In the genomic region with DNA sequence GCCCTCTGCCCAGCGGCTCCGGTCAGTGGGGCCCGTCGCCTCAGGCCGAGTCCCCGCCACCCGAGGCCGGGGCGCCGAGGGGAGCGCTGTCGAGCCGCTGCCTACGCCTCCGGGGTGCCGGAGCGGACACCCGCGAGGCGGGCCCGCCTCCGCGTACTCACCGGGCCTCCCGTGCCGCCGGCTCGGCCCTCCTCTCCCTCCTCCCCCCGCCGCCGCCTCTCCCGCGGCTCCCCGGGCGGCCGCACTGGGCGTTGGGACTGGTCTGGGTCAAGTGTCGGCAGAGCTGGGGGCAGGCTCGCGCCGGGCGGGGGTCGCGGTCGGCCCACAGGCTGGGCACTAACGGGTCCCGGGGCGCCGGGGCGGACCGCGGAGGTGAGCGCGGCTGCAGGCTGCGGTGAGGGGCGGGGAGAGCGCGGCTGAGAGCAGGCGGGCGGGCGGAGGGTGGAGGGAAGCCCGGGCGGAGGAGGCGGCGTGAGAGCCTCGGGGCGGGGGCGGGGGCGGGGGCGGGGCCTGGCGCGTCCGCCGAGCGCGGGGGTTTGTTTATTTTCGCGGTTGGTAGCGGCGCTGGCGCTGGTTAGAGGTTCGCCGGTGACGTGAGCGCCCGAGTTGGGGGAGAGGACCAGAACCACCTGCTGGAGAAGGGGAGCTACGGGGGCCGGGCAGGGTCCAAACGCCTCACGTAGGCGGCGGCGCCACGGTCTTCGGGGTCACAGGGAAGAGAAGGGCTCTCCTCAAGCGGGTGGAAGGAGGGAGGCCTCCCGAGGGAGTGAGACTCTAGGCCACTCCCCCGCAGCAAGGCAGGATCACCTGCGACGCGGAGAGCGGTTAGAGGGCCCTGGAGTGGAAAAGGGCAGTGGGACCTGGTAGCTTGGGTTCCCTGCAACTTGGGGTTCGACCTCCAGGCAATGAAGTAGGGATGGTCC, we compare ENCODE assay signal across 1 cellular context.
TF ChIP-seq lines count a peak whose summit lies in the region.

Gene GKAP1 (minus strand): TSS at position 414 of the 923 bp plus-strand sequence. CDS start 11,252 bp downstream, outside the sequence.

TF ChIP-seq in K562, 482 proteins besides CTCF, POLR2A, EP300 and RAD21 (continued from another document):
- TF ChIP-seq, protein P1, sequence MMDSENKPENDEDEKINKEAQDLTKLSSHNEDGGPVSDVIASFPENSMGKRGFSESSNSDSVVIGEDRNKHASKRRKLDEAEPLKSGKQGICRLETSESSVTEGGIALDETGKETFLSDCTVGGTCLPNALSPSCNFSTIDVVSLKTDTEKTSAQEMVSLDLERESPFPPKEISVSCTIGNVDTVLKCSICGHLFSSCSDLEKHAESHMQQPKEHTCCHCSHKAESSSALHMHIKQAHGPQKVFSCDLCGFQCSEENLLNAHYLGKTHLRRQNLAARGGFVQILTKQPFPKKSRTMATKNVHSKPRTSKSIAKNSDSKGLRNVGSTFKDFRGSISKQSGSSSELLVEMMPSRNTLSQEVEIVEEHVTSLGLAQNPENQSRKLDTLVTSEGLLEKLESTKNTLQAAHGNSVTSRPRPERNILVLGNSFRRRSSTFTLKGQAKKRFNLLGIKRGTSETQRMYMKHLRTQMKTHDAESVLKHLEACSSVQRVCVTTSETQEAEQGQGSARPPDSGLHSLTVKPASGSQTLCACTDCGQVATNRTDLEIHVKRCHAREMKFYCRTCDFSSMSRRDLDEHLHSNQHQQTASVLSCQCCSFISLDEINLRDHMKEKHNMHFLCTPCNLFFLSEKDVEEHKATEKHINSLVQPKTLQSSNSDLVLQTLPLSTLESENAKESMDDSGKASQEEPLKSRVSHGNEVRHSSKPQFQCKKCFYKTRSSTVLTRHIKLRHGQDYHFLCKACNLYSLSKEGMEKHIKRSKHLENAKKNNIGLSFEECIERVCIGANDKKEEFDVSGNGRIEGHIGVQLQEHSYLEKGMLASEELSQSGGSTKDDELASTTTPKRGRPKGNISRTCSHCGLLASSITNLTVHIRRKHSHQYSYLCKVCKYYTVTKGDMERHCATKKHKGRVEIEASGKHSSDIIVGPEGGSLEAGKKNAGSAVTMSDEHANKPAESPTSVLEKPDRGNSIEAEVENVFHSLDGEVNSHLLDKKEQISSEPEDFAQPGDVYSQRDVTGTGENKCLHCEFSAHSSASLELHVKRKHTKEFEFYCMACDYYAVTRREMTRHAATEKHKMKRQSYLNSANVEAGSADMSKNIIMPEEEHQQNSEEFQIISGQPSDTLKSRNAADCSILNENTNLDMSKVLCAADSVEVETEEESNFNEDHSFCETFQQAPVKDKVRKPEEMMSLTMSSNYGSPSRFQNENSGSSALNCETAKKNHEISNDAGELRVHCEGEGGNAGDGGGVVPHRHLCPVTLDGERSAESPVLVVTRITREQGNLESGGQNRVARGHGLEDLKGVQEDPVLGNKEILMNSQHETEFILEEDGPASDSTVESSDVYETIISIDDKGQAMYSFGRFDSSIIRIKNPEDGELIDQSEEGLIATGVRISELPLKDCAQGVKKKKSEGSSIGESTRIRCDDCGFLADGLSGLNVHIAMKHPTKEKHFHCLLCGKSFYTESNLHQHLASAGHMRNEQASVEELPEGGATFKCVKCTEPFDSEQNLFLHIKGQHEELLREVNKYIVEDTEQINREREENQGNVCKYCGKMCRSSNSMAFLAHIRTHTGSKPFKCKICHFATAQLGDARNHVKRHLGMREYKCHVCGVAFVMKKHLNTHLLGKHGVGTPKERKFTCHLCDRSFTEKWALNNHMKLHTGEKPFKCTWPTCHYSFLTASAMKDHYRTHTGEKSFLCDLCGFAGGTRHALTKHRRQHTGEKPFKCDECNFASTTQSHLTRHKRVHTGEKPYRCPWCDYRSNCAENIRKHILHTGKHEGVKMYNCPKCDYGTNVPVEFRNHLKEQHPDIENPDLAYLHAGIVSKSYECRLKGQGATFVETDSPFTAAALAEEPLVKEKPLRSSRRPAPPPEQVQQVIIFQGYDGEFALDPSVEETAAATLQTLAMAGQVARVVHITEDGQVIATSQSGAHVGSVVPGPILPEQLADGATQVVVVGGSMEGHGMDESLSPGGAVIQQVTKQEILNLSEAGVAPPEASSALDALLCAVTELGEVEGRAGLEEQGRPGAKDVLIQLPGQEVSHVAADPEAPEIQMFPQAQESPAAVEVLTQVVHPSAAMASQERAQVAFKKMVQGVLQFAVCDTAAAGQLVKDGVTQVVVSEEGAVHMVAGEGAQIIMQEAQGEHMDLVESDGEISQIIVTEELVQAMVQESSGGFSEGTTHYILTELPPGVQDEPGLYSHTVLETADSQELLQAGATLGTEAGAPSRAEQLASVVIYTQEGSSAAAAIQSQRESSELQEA (IDR thresholded peaks at IDR 0.05; ENCODE audit: low read depth) = peak; percentile 84
- peak in 1 of 2 experiments; percentile 38; a peak in 1 of 4 replicates for TF ChIP-seq MAZ (CRISPR knock-in tag; conservative IDR thresholded peaks at IDR 0.05 in 1 of 2, IDR thresholded peaks at IDR 0.05 in 1 of 2)
- TF ChIP-seq, protein P2, sequence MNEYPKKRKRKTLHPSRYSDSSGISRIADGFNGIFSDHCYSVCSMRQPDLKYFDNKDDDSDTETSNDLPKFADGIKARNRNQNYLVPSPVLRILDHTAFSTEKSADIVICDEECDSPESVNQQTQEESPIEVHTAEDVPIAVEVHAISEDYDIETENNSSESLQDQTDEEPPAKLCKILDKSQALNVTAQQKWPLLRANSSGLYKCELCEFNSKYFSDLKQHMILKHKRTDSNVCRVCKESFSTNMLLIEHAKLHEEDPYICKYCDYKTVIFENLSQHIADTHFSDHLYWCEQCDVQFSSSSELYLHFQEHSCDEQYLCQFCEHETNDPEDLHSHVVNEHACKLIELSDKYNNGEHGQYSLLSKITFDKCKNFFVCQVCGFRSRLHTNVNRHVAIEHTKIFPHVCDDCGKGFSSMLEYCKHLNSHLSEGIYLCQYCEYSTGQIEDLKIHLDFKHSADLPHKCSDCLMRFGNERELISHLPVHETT (CRISPR knock-in tag; conservative IDR thresholded peaks at IDR 0.05 in 1 of 2, IDR thresholded peaks at IDR 0.05 in 1 of 2) = peak in 1 of 2 experiments; percentile 93; a peak in 2 of 4 replicates
- TF ChIP-seq, protein P3, sequence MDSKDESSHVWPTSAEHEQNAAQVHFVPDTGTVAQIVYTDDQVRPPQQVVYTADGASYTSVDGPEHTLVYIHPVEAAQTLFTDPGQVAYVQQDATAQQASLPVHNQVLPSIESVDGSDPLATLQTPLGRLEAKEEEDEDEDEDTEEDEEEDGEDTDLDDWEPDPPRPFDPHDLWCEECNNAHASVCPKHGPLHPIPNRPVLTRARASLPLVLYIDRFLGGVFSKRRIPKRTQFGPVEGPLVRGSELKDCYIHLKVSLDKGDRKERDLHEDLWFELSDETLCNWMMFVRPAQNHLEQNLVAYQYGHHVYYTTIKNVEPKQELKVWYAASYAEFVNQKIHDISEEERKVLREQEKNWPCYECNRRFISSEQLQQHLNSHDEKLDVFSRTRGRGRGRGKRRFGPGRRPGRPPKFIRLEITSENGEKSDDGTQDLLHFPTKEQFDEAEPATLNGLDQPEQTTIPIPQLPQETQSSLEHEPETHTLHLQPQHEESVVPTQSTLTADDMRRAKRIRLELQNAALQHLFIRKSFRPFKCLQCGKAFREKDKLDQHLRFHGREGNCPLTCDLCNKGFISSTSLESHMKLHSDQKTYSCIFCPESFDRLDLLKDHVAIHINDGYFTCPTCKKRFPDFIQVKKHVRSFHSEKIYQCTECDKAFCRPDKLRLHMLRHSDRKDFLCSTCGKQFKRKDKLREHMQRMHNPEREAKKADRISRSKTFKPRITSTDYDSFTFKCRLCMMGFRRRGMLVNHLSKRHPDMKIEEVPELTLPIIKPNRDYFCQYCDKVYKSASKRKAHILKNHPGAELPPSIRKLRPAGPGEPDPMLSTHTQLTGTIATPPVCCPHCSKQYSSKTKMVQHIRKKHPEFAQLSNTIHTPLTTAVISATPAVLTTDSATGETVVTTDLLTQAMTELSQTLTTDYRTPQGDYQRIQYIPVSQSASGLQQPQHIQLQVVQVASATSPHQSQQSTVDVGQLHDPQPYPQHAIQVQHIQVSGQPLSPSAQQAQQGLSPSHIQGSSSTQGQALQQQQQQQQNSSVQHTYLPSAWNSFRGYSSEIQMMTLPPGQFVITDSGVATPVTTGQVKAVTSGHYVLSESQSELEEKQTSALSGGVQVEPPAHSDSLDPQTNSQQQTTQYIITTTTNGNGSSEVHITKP (IDR thresholded peaks at IDR 0.05; ENCODE audit: partially characterized antibody) = peak; percentile 42
- TF ChIP-seq RBFOX2 (IDR thresholded peaks at IDR 0.05; ENCODE audit: low read depth, low read length) = peak; percentile 56; the same call in 1 of the 2 replicates
- peak; percentile 43; the same call in 1 of the 2 replicates for TF ChIP-seq ZFX (CRISPR knock-in tag; IDR thresholded peaks at IDR 0.05)
- peak; percentile 76 for TF ChIP-seq ZNF263 (CRISPR knock-in tag; IDR thresholded peaks at IDR 0.05; ENCODE audit: borderline replicate concordance)
- 0 out of 2 replicates have a peak, but pooled peaks have one; percentile 21 for TF ChIP-seq SMAD4 (CRISPR knock-in tag; conservative IDR thresholded peaks at IDR 0.05)
